ENCODE assay signal across 1 cellular context in the genomic region with DNA sequence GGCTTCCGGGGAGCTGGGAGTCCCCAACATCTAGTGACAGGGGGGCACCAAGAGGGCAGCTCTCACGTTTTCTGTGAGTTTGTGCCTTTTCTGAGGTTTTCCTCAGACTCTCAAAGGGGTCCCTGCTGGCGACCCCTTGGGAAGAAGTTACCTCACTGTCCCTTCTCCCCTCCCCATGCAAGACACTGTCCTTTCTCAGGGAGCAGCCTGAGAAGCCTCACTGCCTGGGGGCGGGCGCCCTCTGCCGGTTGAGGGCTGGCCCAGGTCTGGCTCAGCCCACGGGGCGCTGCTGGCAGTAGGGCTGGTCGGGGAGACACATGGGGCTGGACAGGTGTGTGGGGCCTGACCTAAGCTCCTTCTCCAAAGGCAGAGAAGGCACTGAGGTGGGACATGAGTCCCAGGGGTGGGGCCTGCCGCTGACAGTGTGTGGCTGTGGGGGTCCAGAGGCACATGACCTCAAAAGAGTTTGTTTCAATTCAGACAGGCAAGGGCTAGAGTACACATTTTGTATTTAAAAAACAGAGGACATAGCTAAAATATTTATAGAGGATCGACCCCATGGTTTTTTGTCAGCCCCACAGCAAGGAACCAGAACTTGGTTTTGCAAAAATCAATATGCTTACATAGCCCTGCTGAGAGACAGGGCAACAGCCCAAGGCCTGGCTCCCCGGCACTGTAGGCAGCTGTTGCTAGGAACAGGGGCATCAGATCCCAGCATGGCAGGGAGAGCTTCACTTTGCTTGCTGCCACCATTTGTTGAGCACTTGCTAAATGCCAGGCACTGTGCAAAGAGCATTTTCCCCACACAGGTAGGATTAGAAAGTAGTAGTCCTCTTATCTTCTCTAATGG.
TF ChIP-seq lines count a peak whose summit lies in the region.

No MANE protein-coding gene starts in this region.

TF ChIP-seq in SK-N-SH treated with all-trans-retinoic acid at 6 μM for 48 hours, 23 proteins besides CTCF, POLR2A, EP300 and RAD21 (continued from another document):
- TF ChIP-seq, protein P1, sequence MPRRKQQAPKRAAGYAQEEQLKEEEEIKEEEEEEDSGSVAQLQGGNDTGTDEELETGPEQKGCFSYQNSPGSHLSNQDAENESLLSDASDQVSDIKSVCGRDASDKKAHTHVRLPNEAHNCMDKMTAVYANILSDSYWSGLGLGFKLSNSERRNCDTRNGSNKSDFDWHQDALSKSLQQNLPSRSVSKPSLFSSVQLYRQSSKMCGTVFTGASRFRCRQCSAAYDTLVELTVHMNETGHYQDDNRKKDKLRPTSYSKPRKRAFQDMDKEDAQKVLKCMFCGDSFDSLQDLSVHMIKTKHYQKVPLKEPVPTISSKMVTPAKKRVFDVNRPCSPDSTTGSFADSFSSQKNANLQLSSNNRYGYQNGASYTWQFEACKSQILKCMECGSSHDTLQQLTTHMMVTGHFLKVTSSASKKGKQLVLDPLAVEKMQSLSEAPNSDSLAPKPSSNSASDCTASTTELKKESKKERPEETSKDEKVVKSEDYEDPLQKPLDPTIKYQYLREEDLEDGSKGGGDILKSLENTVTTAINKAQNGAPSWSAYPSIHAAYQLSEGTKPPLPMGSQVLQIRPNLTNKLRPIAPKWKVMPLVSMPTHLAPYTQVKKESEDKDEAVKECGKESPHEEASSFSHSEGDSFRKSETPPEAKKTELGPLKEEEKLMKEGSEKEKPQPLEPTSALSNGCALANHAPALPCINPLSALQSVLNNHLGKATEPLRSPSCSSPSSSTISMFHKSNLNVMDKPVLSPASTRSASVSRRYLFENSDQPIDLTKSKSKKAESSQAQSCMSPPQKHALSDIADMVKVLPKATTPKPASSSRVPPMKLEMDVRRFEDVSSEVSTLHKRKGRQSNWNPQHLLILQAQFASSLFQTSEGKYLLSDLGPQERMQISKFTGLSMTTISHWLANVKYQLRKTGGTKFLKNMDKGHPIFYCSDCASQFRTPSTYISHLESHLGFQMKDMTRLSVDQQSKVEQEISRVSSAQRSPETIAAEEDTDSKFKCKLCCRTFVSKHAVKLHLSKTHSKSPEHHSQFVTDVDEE (CRISPR knock-in tag; IDR thresholded peaks at IDR 0.05), result no peak
